15 cellular contexts compared by ENCODE assay signal in genomic region chr2:216534809-216535208, GRCh38. TPM values are rescaled to one million over a fixed set of nuclear protein-coding genes. Genes with fewer than 3 reads are reported as not detected.
DNase-seq lines count a peak whose midpoint lies in the region; ATAC-seq and TF ChIP-seq lines count a peak whose summit lies in the region.
"Had no signal": no experiment of that assay in that cellular context is flagged by ENCODE, and none has a peak within 500 bp of the region (broad histone marks: within the 10 kb centered on the region; RNA-seq: fewer than 3 reads in every experiment).

No MANE protein-coding gene starts in this region.

- no peaks in the 10 kb centered on the region for H3K36me3 Mint-ChIP-seq in mesothelial cell of epicardium
- H3K36me3 Mint-ChIP-seq in activated T-cell treated with anti-CD3 and anti-CD28 coated beads, Interleukin-2, amount 50 U/mL, for 24 hours (ENCODE audit: low read depth) = no peaks in the 10 kb centered on the region
- H3K36me3 Mint-ChIP-seq: CD14-positive monocyte, neural progenitor cell had no signal

- H3K36me3 ChIP-seq in SJSA1 = no peaks in the 10 kb centered on the region
- no peaks in the 10 kb centered on the region for H3K36me3 ChIP-seq in duodenal mucosa (ENCODE audit: control insufficient read depth in 1 of 2, insufficient read depth in 2 of 2, low read length in 2 of 2)
- H3K36me3 ChIP-seq in thymus (ENCODE audit: control insufficient read depth, insufficient read depth) = no peaks in the 10 kb centered on the region
- H3K36me3 ChIP-seq: neural progenitor cell had no signal

- no peaks in the 10 kb centered on the region for H3K9me3 Mint-ChIP-seq in mesothelial cell of epicardium
- no peaks in the 10 kb centered on the region for H3K9me3 Mint-ChIP-seq in activated T-cell treated with anti-CD3 and anti-CD28 coated beads, Interleukin-2, amount 50 U/mL, for 24 hours
- H3K9me3 Mint-ChIP-seq: activated naive CD8-positive, alpha-beta T cell treated with anti-CD3 and anti-CD28 coated beads, Interleukin-2, amount 10 ng/mL, durations not matched to agents 7 days and 5 days; neural progenitor cell had no signal

- H3K9me3 ChIP-seq in SJSA1 (replicated peaks) = no peaks in the 10 kb centered on the region
- no peaks in the 10 kb centered on the region for H3K9me3 ChIP-seq in duodenal mucosa (ENCODE audit: control insufficient read depth in 1 of 2, low read length in 2 of 2)
- H3K9me3 ChIP-seq in thymus (ENCODE audit: control insufficient read depth) = no peaks in the 10 kb centered on the region

- peaks cover 69% of the 10 kb centered on the region for H3K4me1 Mint-ChIP-seq in mesothelial cell of epicardium
- no peaks in the 10 kb centered on the region for H3K4me1 Mint-ChIP-seq in activated T-cell treated with anti-CD3 and anti-CD28 coated beads, Interleukin-2, amount 50 U/mL, for 24 hours (ENCODE audit: low read depth)

- no peak for TF ChIP-seq CTCF in mesothelial cell of epicardium (IDR thresholded peaks at IDR 0.05; ENCODE audit: unreplicated experiment)

- H3K27me3 ChIP-seq in SJSA1 (replicated peaks) (no peaks in the 10 kb centered on the region), duodenal mucosa (ENCODE audit: control insufficient read depth in 1 of 2, insufficient read depth in 2 of 2, low read length in 2 of 2) (no peaks in the 10 kb centered on the region), thymus (ENCODE audit: control insufficient read depth, insufficient read depth) (no peaks in the 10 kb centered on the region)
- H3K27me3 ChIP-seq: dorsolateral prefrontal cortex, neural progenitor cell had no signal

- DNase-seq in SJSA1 (ENCODE audit: low read depth in 1 of 2, low spot score in 2 of 2) = no peak
- no peak for DNase-seq in mesothelial cell of epicardium (ENCODE audit: low spot score in 2 of 2, unreplicated experiment in 2 of 2)
- no peak for DNase-seq in activated T-cell treated with anti-CD3 and anti-CD28 coated beads, Interleukin-2, amount 50 U/mL, for 24 hours
- DNase-seq in stimulated activated CD4-positive, alpha-beta T cell treated with anti-CD3 and anti-CD28 coated beads, Interleukin-15, amount 100 ng/mL, for 24 hours = no peak
- DNase-seq: activated CD4-positive, CD25-positive, alpha-beta regulatory T cell treated with anti-CD3 and anti-CD28 coated beads, Interleukin-2, amount 50 U/mL, for 72 hours; activated CD8-positive, alpha-beta memory T cell treated with anti-CD3 and anti-CD28 coated beads, Interleukin-2, amount 50 U/mL, for 48 hours; activated naive CD8-positive, alpha-beta T cell treated with anti-CD3 and anti-CD28 coated beads, Interleukin-2, amount 10 ng/mL, durations not matched to agents 7 days and 5 days; DND-41; T-helper 1 cell had no signal

- no peaks in the 10 kb centered on the region for H3K27me3 Mint-ChIP-seq in mesothelial cell of epicardium (ENCODE audit: low read depth)
- no peaks in the 10 kb centered on the region for H3K27me3 Mint-ChIP-seq in activated T-cell treated with anti-CD3 and anti-CD28 coated beads, Interleukin-2, amount 50 U/mL, for 24 hours
- H3K27me3 Mint-ChIP-seq: activated naive CD8-positive, alpha-beta T cell treated with anti-CD3 and anti-CD28 coated beads, Interleukin-2, amount 10 ng/mL, durations not matched to agents 7 days and 5 days had no signal

- ATAC-seq in GM18858 (IDR thresholded peaks at IDR 0.05; ENCODE audit: unreplicated experiment) = no peak

- 92% methylated on average over 1 of the region's 1 CpG for WGBS in thymus

- peak overlapping the region in 1 of 2 donors; percentile 30 for H3K9ac ChIP-seq in duodenal mucosa (ENCODE audit: low read depth in 1 of 2, low read length in 2 of 2)
- H3K9ac ChIP-seq: neural progenitor cell had no signal

- H3K4me3 Mint-ChIP-seq in mesothelial cell of epicardium = no peak overlapping the region
- H3K4me3 Mint-ChIP-seq in activated T-cell treated with anti-CD3 and anti-CD28 coated beads, Interleukin-2, amount 50 U/mL, for 24 hours = no peak overlapping the region
- H3K4me3 Mint-ChIP-seq: activated naive CD8-positive, alpha-beta T cell treated with anti-CD3 and anti-CD28 coated beads, Interleukin-2, amount 10 ng/mL, durations not matched to agents 7 days and 5 days; neural progenitor cell had no signal

- H3K4me3 ChIP-seq in SJSA1 (no peak overlapping the region), duodenal mucosa (ENCODE audit: low read depth in 1 of 2, low read length in 2 of 2) (no peak overlapping the region), thymus (ENCODE audit: low read length) (no peak overlapping the region)
- H3K4me3 ChIP-seq: dorsolateral prefrontal cortex, neural progenitor cell had no signal

- peak overlapping the region; percentile 96 for H3K27ac Mint-ChIP-seq in mesothelial cell of epicardium
- H3K27ac Mint-ChIP-seq in activated T-cell treated with anti-CD3 and anti-CD28 coated beads, Interleukin-2, amount 50 U/mL, for 24 hours = no peak overlapping the region
- H3K27ac Mint-ChIP-seq: neural progenitor cell had no signal

- H3K27ac ChIP-seq in SJSA1 (peak overlapping the region; percentile 56), duodenal mucosa (ENCODE audit: low read depth, low read length) (peak overlapping the region; percentile 49), thymus (ENCODE audit: low read depth) (peak overlapping the region; percentile 27)
- H3K27ac ChIP-seq: neural progenitor cell had no signal

- H3K4me1 ChIP-seq in SJSA1 (replicated peaks) (peaks cover 19% of the 10 kb centered on the region), duodenal mucosa (ENCODE audit: control insufficient read depth in 1 of 2, insufficient read depth in 2 of 2, low read length in 2 of 2) (peaks cover 15 to 26% of the 10 kb centered on the region in 2 donors), thymus (ENCODE audit: control insufficient read depth, insufficient read depth, low read length) (no peaks in the 10 kb centered on the region)

RNA-seq across cellular contexts. Expression of gene RPL37A, which starts 36.2 kb away (rescaled TPM):
- 1,252 and 2,448 TPM in 2 replicates for total RNA-seq in SJSA1 (2014; rRNA removed; shearing (Covaris generic))
- total RNA-seq in mesothelial cell of epicardium = 2,728 to 2,928 TPM (median 2,867 TPM) in 3 replicates
- 5,331 TPM for polyA plus RNA-seq in thymus
